Comparison of ENCODE assay signal across 10 cellular contexts in the genomic region with DNA sequence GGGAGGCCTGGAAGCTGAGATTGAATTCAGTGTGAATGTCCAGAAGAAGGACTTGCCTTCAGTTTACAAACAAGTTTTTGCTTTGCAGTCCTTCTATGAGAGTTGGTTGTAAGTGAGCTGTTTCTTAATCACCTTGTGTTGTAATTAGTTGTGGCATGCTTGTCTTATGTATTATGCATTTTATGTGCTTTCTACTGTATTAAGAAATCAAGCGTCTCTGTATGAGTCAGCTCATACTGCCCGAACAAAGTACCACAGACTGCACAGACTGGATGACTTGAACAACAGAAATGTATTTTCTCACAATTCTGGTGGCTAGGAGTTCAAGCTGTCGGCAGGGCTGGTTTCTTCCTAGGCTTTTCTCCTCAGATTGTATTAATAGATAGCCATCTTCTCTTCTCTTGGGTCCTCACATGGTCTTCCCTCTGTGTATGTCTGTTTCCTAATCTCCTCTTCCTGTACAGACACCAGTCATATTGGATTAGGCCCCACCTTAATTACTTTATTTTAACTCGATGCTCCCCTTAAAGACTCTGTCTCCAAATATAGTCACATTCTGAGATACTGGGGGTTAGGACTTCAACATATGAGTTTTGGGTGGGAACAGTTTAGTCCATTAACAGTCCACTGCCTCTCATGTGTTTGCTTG.
DNase-seq lines count a peak whose midpoint lies in the region; ATAC-seq and TF ChIP-seq lines count a peak whose summit lies in the region.
"Had no signal": no experiment of that assay in that cellular context is flagged by ENCODE, and none has a peak within 500 bp of the region (broad histone marks: within the 10 kb centered on the region; RNA-seq: fewer than 3 reads in every experiment).

No MANE protein-coding gene starts in this region.

- H3K27me3 ChIP-seq in SK-N-SH (ENCODE audit: insufficient read depth) = no peaks in the 10 kb centered on the region
- H3K27me3 ChIP-seq: neutrophil had no signal

- H3K9ac ChIP-seq in SK-N-SH = peak overlapping the region; percentile 4; the same call in 1 of the 2 replicates

- H3K79me2 ChIP-seq in SK-N-SH (ENCODE audit: insufficient read depth) = peaks cover 11% of the 10 kb centered on the region; the same call in 1 of the 2 replicates

- no peaks in the 10 kb centered on the region for H4K20me1 ChIP-seq in SK-N-SH (ENCODE audit: insufficient read depth)

- no peak for TF ChIP-seq EP300 in SK-N-SH (IDR thresholded peaks at IDR 0.05; ENCODE audit: borderline replicate concordance in 1 of 2, low read depth in 1 of 2, low read length in 1 of 2)

- H3K4me3 ChIP-seq in HFF-Myc (replicated peaks; ENCODE audit: low read depth, low read length) (no peak overlapping the region), SK-N-SH (ENCODE audit: low read depth in 2 of 2, low read length in 1 of 2) (no peak overlapping the region), fibroblast of villous mesenchyme (ENCODE audit: low read depth, low read length) (no peak overlapping the region), skin epidermis (no peak overlapping the region)

- ATAC-seq in GM18517 (IDR thresholded peaks at IDR 0.05; ENCODE audit: unreplicated experiment) (no peak), GM18502 (IDR thresholded peaks at IDR 0.05; ENCODE audit: poor library complexity, unreplicated experiment) (no peak)

- POLR2A ChIA-PET in SK-N-SH (lab: Yijun Ruan, JAX) = no interaction called here

- no peaks in the 10 kb centered on the region for H3K9me3 ChIP-seq in SK-N-SH
- H3K9me3 ChIP-seq: neutrophil had no signal

- H3K36me3 ChIP-seq in SK-N-SH (replicated peaks in 1 of 2; ENCODE audit: control insufficient read depth in 1 of 2, insufficient read depth in 2 of 2, low read length in 1 of 2) = no peaks in the 10 kb centered on the region
- H3K36me3 ChIP-seq: neutrophil had no signal

- peak overlapping the region; percentile 0; the same call in 1 of the 2 replicates for H3K4me2 ChIP-seq in SK-N-SH

- TF ChIP-seq CTCF in HFF-Myc (IDR thresholded peaks at IDR 0.05; ENCODE audit: low read depth, low read length, missing control alignments) (no peak), SK-N-SH (IDR thresholded peaks at IDR 0.05) (no peak), fibroblast of villous mesenchyme (IDR thresholded peaks at IDR 0.05; ENCODE audit: insufficient read depth, low read depth, low read length) (no peak)

- DNase-seq in HFF-Myc (ENCODE audit: extremely low read depth, low read depth) (peak; percentile 33), SK-N-SH (no peak), fibroblast of villous mesenchyme (ENCODE audit: low read depth) (peak; percentile 97), activated gamma-delta T cell (lab: John Stamatoyannopoulos, UW) (no peak)
- DNase-seq: DMS79 treated with DMSO at 0.1 percent for 48 hours, NCI-H69 had no signal

- CTCF ChIA-PET in SK-N-SH (lab: Yijun Ruan, JAX) = no interaction called here

- H3K9me2 ChIP-seq in SK-N-SH = no peaks in the 10 kb centered on the region

- TF ChIP-seq RAD21 in SK-N-SH (IDR thresholded peaks at IDR 0.05; ENCODE audit: low read length) = no peak

- no peak overlapping the region for H2AFZ ChIP-seq in SK-N-SH (ENCODE audit: low read depth)

- H3K27ac ChIP-seq in SK-N-SH (ENCODE audit: low read depth in 2 of 2, low read length in 1 of 2) (peak overlapping the region in 1 of 2 experiments; percentile 60; a peak in 2 of 4 replicates), skin epidermis (peak overlapping the region in 13 of 21 experiments; percentile 11 to 73 (median 39))
- H3K27ac ChIP-seq: neutrophil had no signal

- H3K4me1 ChIP-seq in SK-N-SH (ENCODE audit: control insufficient read depth in 1 of 2, insufficient read depth in 2 of 2, low read depth in 1 of 2, low read length in 1 of 2) = peaks cover 0 to 10% of the 10 kb centered on the region in 2 experiments; a peak in 1 of 4 replicates

- WGBS in SK-N-SH (ENCODE audit: low lambda C conversion rate) = 21% methylated on average over 4 of the region's 4 CpGs

- peaks cover 10% of the 10 kb centered on the region for H3F3A ChIP-seq in SK-N-SH (replicated peaks; ENCODE audit: insufficient read depth)

TF ChIP-seq in SK-N-SH, 30 proteins besides CTCF, POLR2A, EP300 and RAD21:
- TF ChIP-seq RXRA (IDR thresholded peaks at IDR 0.05; ENCODE audit: borderline replicate concordance, low read depth) = no peak
- no peak for TF ChIP-seq TAF1 (IDR thresholded peaks at IDR 0.05; ENCODE audit: borderline replicate concordance, low read depth, low read length)
- TF ChIP-seq GATA2 (CRISPR knock-in tag; IDR thresholded peaks at IDR 0.05) = no peak
- peak; percentile 7; the same call in 1 of the 2 replicates for TF ChIP-seq FOSL2 (IDR thresholded peaks at IDR 0.05; ENCODE audit: borderline replicate concordance, low read depth)
- no peak for TF ChIP-seq FOXJ3 (CRISPR knock-in tag; IDR thresholded peaks at IDR 0.05)
- no peak for TF ChIP-seq YY1 (IDR thresholded peaks at IDR 0.05; ENCODE audit: low read depth)
- TF ChIP-seq MEF2A (IDR thresholded peaks at IDR 0.05; ENCODE audit: borderline replicate concordance, low read depth) = no peak

Comparison
In these comparisons a context has a peak if more than half of its experiments do, and no peak if none do; other contexts are left out.
1. DNase-seq: peak in HFF-Myc (single experiment) and fibroblast of villous mesenchyme (single experiment); none in SK-N-SH (single experiment) and activated gamma-delta T cell (single experiment).